34 cellular contexts compared by ENCODE assay signal in the genomic region with DNA sequence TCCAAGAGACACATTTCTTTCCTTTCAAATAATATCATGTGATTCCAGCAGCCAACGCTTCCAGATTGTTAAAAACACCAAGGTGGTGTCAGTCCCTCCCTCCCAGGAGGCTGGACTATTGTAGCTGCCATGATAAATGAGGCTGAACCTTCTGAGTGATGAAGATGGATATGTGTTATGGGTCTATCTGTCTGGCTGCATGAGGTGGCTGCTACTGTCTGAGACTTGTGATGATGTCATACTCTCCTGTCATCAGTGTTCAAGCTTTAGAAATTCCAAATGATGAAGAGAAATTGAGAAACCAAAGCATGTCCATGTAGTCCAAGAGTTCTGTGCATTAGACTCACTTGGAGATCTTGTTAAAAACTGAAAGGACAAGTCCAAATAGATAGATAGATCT.
"Had no signal": no experiment of that assay in that cellular context is flagged by ENCODE, and none has a peak within 500 bp of the region (broad histone marks: within the 10 kb centered on the region; RNA-seq: fewer than 3 reads in every experiment).

No MANE protein-coding gene starts in this region.

- H3K36me3 Mint-ChIP-seq: activated CD4-positive, alpha-beta memory T cell treated with anti-CD3 and anti-CD28 coated beads for 36 hours; activated CD8-positive, alpha-beta memory T cell treated with anti-CD3 and anti-CD28 coated beads, Interleukin-2, amount 10 ng/mL, durations not matched to agents 7 days and 5 days; activated naive CD4-positive, alpha-beta T cell treated with anti-CD3 and anti-CD28 coated beads, Interleukin-2, amount 10 ng/mL, durations not matched to agents 7 days and 5 days; T-cell had no signal

- ATAC-seq: activated CD4-positive, alpha-beta T cell treated with anti-CD3 and anti-CD28 coated beads for 36 hours; activated CD8-positive, alpha-beta memory T cell treated with anti-CD3 and anti-CD28 coated beads, Interleukin-2, amount 10 ng/mL, durations not matched to agents 7 days and 5 days; activated CD8-positive, alpha-beta T cell treated with anti-CD3 and anti-CD28 coated beads, Interleukin-2, amount 10 ng/mL, durations not matched to agents 7 days and 5 days; activated naive CD4-positive, alpha-beta T cell treated with anti-CD3 and anti-CD28 coated beads, Interleukin-2, amount 50 U/mL, for 72 hours; body of pancreas; gastroesophageal sphincter; heart right ventricle; T-cell had no signal

- H3K9me3 Mint-ChIP-seq: activated CD4-positive, alpha-beta memory T cell treated with anti-CD3 and anti-CD28 coated beads for 36 hours; activated CD4-positive, alpha-beta T cell treated with anti-CD3 and anti-CD28 coated beads, Interleukin-2, amount 10 ng/mL, durations not matched to agents 24 days and 14 days; activated naive CD4-positive, alpha-beta T cell treated with anti-CD3 and anti-CD28 coated beads, Interleukin-2, amount 10 ng/mL, durations not matched to agents 7 days and 5 days; activated T-helper 1 cell treated with anti-CD3 and anti-CD28 coated beads, Interleukin-12 subunit alpha, Interleukin-12 subunit beta, Interleukin-2, Interleukin-4 antibody, amounts not matched to agents 30 ng/mL and 10 ng/mL and 1 ng/mL, durations not matched to agents 14 hours and 24 hours and 36 hours; activated T-helper 2 cell treated with anti-CD3 and anti-CD28 coated beads, Interferon-gamma antibody, Interleukin-2, Interleukin-4, amounts not matched to agents 10 μg/mL and 5 μg/mL and 100 μg/mL, durations not matched to agents 14 hours and 24 hours and 36 hours; central memory CD8-positive, alpha-beta T cell; dendritic cell treated with granulocyte-macrophage colony-stimulating factor and Interleukin-4, amounts not matched to agents 40 ng/mL and 50 ng/mL, for 4 days; endodermal cell; T-cell; T-helper 1 cell treated with Interleukin-12 subunit alpha and Interleukin-12 subunit beta and Interleukin-4 antibody, amounts not matched to agents 30 μg/mL and 1 μg/mL, for 36 hours; T-helper 2 cell treated with Interferon-gamma antibody and Interleukin-4, amounts not matched to agents 5 μg/mL and 100 μg/mL, for 36 hours had no signal

- H3K9me3 ChIP-seq: ascending aorta, body of pancreas, esophagus muscularis mucosa, gastroesophageal sphincter, heart right ventricle had no signal

- H3K4me3 Mint-ChIP-seq: activated CD4-positive, alpha-beta memory T cell treated with anti-CD3 and anti-CD28 coated beads for 36 hours; activated CD4-positive, alpha-beta T cell treated with anti-CD3 and anti-CD28 coated beads for 36 hours; activated CD4-positive, alpha-beta T cell treated with anti-CD3 and anti-CD28 coated beads, Interleukin-2, amount 10 ng/mL, durations not matched to agents 24 days and 14 days; activated CD8-positive, alpha-beta memory T cell treated with anti-CD3 and anti-CD28 coated beads, Interleukin-2, amount 10 ng/mL, durations not matched to agents 7 days and 5 days; activated CD8-positive, alpha-beta T cell treated with anti-CD3 and anti-CD28 coated beads, Interleukin-2, amount 10 ng/mL, durations not matched to agents 7 days and 5 days; activated naive CD4-positive, alpha-beta T cell treated with anti-CD3 and anti-CD28 coated beads, Interleukin-2, amount 10 ng/mL, durations not matched to agents 7 days and 5 days; activated naive CD8-positive, alpha-beta T cell treated with anti-CD3 and anti-CD28 coated beads, Interleukin-2, amount 10 ng/mL, durations not matched to agents 7 days and 5 days; activated T-helper 1 cell treated with anti-CD3 and anti-CD28 coated beads, Interleukin-12 subunit alpha, Interleukin-12 subunit beta, Interleukin-2, Interleukin-4 antibody, amounts not matched to agents 30 ng/mL and 10 ng/mL and 1 ng/mL, durations not matched to agents 14 hours and 24 hours and 36 hours; central memory CD8-positive, alpha-beta T cell; dendritic cell treated with granulocyte-macrophage colony-stimulating factor and Interleukin-4, amounts not matched to agents 40 ng/mL and 50 ng/mL, for 4 days; endodermal cell; T-cell; T-helper 1 cell treated with Interleukin-12 subunit alpha and Interleukin-12 subunit beta and Interleukin-4 antibody, amounts not matched to agents 30 μg/mL and 1 μg/mL, for 36 hours; T-helper 2 cell treated with Interferon-gamma antibody and Interleukin-4, amounts not matched to agents 5 μg/mL and 100 μg/mL, for 36 hours had no signal

- H3K27me3 ChIP-seq: ascending aorta, body of pancreas, esophagus muscularis mucosa, gastroesophageal sphincter, heart right ventricle had no signal

- H3K27ac Mint-ChIP-seq: activated CD4-positive, alpha-beta memory T cell treated with anti-CD3 and anti-CD28 coated beads for 36 hours; activated CD4-positive, alpha-beta T cell treated with anti-CD3 and anti-CD28 coated beads for 36 hours; activated CD4-positive, alpha-beta T cell treated with anti-CD3 and anti-CD28 coated beads, Interleukin-2, amount 10 ng/mL, durations not matched to agents 24 days and 14 days; activated CD8-positive, alpha-beta memory T cell treated with anti-CD3 and anti-CD28 coated beads, Interleukin-2, amount 10 ng/mL, durations not matched to agents 7 days and 5 days; activated CD8-positive, alpha-beta T cell treated with anti-CD3 and anti-CD28 coated beads, Interleukin-2, amount 10 ng/mL, durations not matched to agents 7 days and 5 days; activated naive CD4-positive, alpha-beta T cell treated with anti-CD3 and anti-CD28 coated beads, Interleukin-2, amount 10 ng/mL, durations not matched to agents 7 days and 5 days; activated naive CD4-positive, alpha-beta T cell treated with anti-CD3 and anti-CD28 coated beads, Interleukin-2, amount 50 U/mL, for 72 hours; activated naive CD8-positive, alpha-beta T cell treated with anti-CD3 and anti-CD28 coated beads, Interleukin-2, amount 10 ng/mL, durations not matched to agents 7 days and 5 days; activated T-helper 1 cell treated with anti-CD3 and anti-CD28 coated beads, Interleukin-12 subunit alpha, Interleukin-12 subunit beta, Interleukin-2, Interleukin-4 antibody, amounts not matched to agents 30 ng/mL and 10 ng/mL and 1 ng/mL, durations not matched to agents 14 hours and 24 hours and 36 hours; activated T-helper 2 cell treated with anti-CD3 and anti-CD28 coated beads, Interferon-gamma antibody, Interleukin-2, Interleukin-4, amounts not matched to agents 10 μg/mL and 5 μg/mL and 100 μg/mL, durations not matched to agents 14 hours and 24 hours and 36 hours; dendritic cell treated with granulocyte-macrophage colony-stimulating factor and Interleukin-4, amounts not matched to agents 40 ng/mL and 50 ng/mL, for 4 days; endodermal cell; T-cell; T-helper 1 cell treated with Interleukin-12 subunit alpha and Interleukin-12 subunit beta and Interleukin-4 antibody, amounts not matched to agents 30 μg/mL and 1 μg/mL, for 36 hours; T-helper 2 cell treated with Interferon-gamma antibody and Interleukin-4, amounts not matched to agents 5 μg/mL and 100 μg/mL, for 36 hours had no signal

- DNase-seq: activated CD4-positive, alpha-beta memory T cell treated with anti-CD3 and anti-CD28 coated beads for 36 hours; activated CD4-positive, alpha-beta T cell treated with anti-CD3 and anti-CD28 coated beads for 36 hours; activated CD4-positive, CD25-positive, alpha-beta regulatory T cell; activated CD4-positive, CD25-positive, alpha-beta regulatory T cell treated with anti-CD3 and anti-CD28 coated beads, Interleukin-2, amount 50 U/mL, for 72 hours; activated CD8-positive, alpha-beta memory T cell treated with anti-CD3 and anti-CD28 coated beads, Interleukin-2, amount 10 ng/mL, durations not matched to agents 7 days and 5 days; activated CD8-positive, alpha-beta memory T cell treated with anti-CD3 and anti-CD28 coated beads, Interleukin-2, amount 50 U/mL, for 4 hours; activated CD8-positive, alpha-beta T cell treated with anti-CD3 and anti-CD28 coated beads, Interleukin-2, amount 10 ng/mL, durations not matched to agents 7 days and 5 days; activated effector memory CD4-positive, alpha-beta T cell treated with anti-CD3 and anti-CD28 coated beads, Interleukin-2, amount 50 U/mL, for 16 hours; activated naive CD4-positive, alpha-beta T cell treated with anti-CD3 and anti-CD28 coated beads, Interleukin-2, amount 10 ng/mL, durations not matched to agents 7 days and 5 days; activated naive CD8-positive, alpha-beta T cell treated with anti-CD3 and anti-CD28 coated beads, Interleukin-2, amount 10 ng/mL, durations not matched to agents 7 days and 5 days; activated T-cell treated with anti-CD3 and anti-CD28 coated beads, Interleukin-2, amount 50 U/mL, for 1 hour; activated T-cell treated with anti-CD3 and anti-CD28 coated beads, Interleukin-2, amount 50 U/mL, for 48 hours; body of pancreas; dorsolateral prefrontal cortex; effector memory CD4-positive, alpha-beta T cell; endodermal cell; erythroblast; foreskin melanocyte; heart right ventricle; SW 1271; T-cell; T1000 had no signal

- H3K4me1 Mint-ChIP-seq: endodermal cell had no signal

- H3K4me1 ChIP-seq: ascending aorta, body of pancreas, esophagus muscularis mucosa, gastroesophageal sphincter, heart right ventricle had no signal

- H3K4me3 ChIP-seq: ascending aorta, body of pancreas, coronary artery, dorsolateral prefrontal cortex, esophagus muscularis mucosa, gastroesophageal sphincter, heart right ventricle had no signal

- H3K27me3 Mint-ChIP-seq: activated CD4-positive, alpha-beta memory T cell treated with anti-CD3 and anti-CD28 coated beads for 36 hours; activated CD4-positive, alpha-beta T cell treated with anti-CD3 and anti-CD28 coated beads, Interleukin-2, amount 10 ng/mL, durations not matched to agents 24 days and 14 days; central memory CD8-positive, alpha-beta T cell; dendritic cell treated with granulocyte-macrophage colony-stimulating factor and Interleukin-4, amounts not matched to agents 40 ng/mL and 50 ng/mL, for 4 days; T-cell had no signal

- H3K36me3 ChIP-seq: ascending aorta, esophagus muscularis mucosa, gastroesophageal sphincter, heart right ventricle had no signal

- H3K27ac ChIP-seq: ascending aorta, body of pancreas, coronary artery, dorsolateral prefrontal cortex, esophagus muscularis mucosa, gastroesophageal sphincter, heart right ventricle had no signal
